In the genomic region with DNA sequence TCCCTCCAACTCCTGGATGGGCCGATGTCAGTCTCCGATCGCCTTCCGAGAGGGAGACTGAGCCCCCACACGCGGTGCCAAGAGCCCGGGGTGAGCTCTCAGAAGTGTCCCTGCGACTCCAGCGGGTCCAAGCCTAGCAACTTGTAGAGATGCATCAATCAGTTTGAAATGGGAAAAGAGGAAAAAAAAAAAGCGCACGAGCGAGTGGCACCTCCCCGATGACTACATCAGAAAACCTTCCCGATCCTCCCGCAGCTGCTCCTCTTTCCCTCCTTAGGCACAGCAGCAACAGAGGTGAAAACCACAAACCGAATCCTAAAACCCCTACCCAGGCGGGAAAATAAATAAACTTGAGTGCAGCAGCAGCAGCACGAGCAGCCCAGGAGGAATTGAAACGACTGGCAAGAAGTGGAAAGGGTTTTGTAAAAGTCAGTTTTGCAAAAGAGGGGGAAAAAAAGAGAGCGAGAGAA, we compare ENCODE assay signal across 8 cellular contexts. TPM values are rescaled to one million over a fixed set of nuclear protein-coding genes. Genes with fewer than 3 reads are reported as not detected.
DNase-seq lines count a peak whose midpoint lies in the region; TF ChIP-seq lines count a peak whose summit lies in the region.

No MANE protein-coding gene starts in this region.

- H3K27me3 ChIP-seq in Loucy (ENCODE audit: insufficient read depth, low read length, poor library complexity, severe bottlenecking) (peaks cover 6% of the 10 kb centered on the region), esophagus squamous epithelium (peaks cover 0 to 64% (median 0%) of the 10 kb centered on the region in 4 donors), neural cell (ENCODE audit: insufficient read depth, low read depth, low read length) (no peaks in the 10 kb centered on the region)

- no peaks in the 10 kb centered on the region for H3K36me3 Mint-ChIP-seq in T-helper 1 cell treated with Interleukin-12 subunit alpha and Interleukin-12 subunit beta and Interleukin-4 antibody, amounts not matched to agents 30 μg/mL and 1 μg/mL, for 36 hours (ENCODE audit: low read depth)

- TF ChIP-seq RAD21 in neural cell (conservative IDR thresholded peaks at IDR 0.05), result no peak

- no peak for TF ChIP-seq EP300 in neural cell (conservative IDR thresholded peaks at IDR 0.05; ENCODE audit: poor library complexity, severe bottlenecking)

- no peaks in the 10 kb centered on the region for H3K9me2 ChIP-seq in Loucy (replicated peaks; ENCODE audit: low read depth, low read length)
- H3K9me2 ChIP-seq in neural cell (ENCODE audit: insufficient read depth, low read length), result no peaks in the 10 kb centered on the region

- TF ChIP-seq POLR2A in esophagus squamous epithelium (IDR thresholded peaks at IDR 0.05), result no peak

- H4K20me1 ChIP-seq in Loucy (ENCODE audit: insufficient read depth, low read length, poor library complexity, severe bottlenecking) (no peaks in the 10 kb centered on the region), neural cell (ENCODE audit: insufficient read depth) (no peaks in the 10 kb centered on the region)

- peaks cover 82% of the 10 kb centered on the region for H3K27me3 Mint-ChIP-seq in T-helper 1 cell treated with Interleukin-12 subunit alpha and Interleukin-12 subunit beta and Interleukin-4 antibody, amounts not matched to agents 30 μg/mL and 1 μg/mL, for 36 hours (ENCODE audit: low read depth)

- TF ChIP-seq CTCF in Loucy (conservative IDR thresholded peaks at IDR 0.05; ENCODE audit: low read length) (no peak), esophagus squamous epithelium (IDR thresholded peaks at IDR 0.05) (no peak), neural cell (IDR thresholded peaks at IDR 0.05; ENCODE audit: poor library complexity, severe bottlenecking) (no peak)

- DNase-seq in T-helper 1 cell (no peak), SW 1271 (lab: John Stamatoyannopoulos, UW) (peak; percentile 69 to 93), esophagus squamous epithelium (lab: John Stamatoyannopoulos, UW) (no peak), HUDEP-2 (lab: John Stamatoyannopoulos, UW; ENCODE audit: unreplicated experiment in 76 of 76) (no peak), globus pallidus (ENCODE audit: low spot score) (no peak)

- H3K9ac ChIP-seq in Loucy (ENCODE audit: low read depth, low read length, poor library complexity, severe bottlenecking) (no peak overlapping the region), neural cell (ENCODE audit: low read length) (peak overlapping the region; percentile 75)

- H3K27ac Mint-ChIP-seq in T-helper 1 cell treated with Interleukin-12 subunit alpha and Interleukin-12 subunit beta and Interleukin-4 antibody, amounts not matched to agents 30 μg/mL and 1 μg/mL, for 36 hours, result peak overlapping the region; percentile 20

- WGBS in esophagus squamous epithelium, 2 donors, result 0 to 2% methylated on average over 19 of the region's 20 CpGs

- H3K4me3 ChIP-seq in Loucy (ENCODE audit: low read length, poor library complexity, severe bottlenecking), result peak overlapping the region; percentile 38
- H3K4me3 ChIP-seq in esophagus squamous epithelium, result peak overlapping the region; percentile 55 to 73 (median 69)
- peak overlapping the region; percentile 80 for H3K4me3 ChIP-seq in neural cell (ENCODE audit: low read length)

- peak overlapping the region; percentile 83 to 92 (median 88) for H3K27ac ChIP-seq in esophagus squamous epithelium
- H3K27ac ChIP-seq in neural cell (ENCODE audit: low read length), result peak overlapping the region; percentile 50

- H3K79me2 ChIP-seq in Loucy (ENCODE audit: insufficient read depth, low read length) (no peaks in the 10 kb centered on the region), neural cell (replicated peaks; ENCODE audit: insufficient read depth, low read length) (peaks cover 47% of the 10 kb centered on the region)

- H3K4me3 Mint-ChIP-seq in T-helper 1 cell treated with Interleukin-12 subunit alpha and Interleukin-12 subunit beta and Interleukin-4 antibody, amounts not matched to agents 30 μg/mL and 1 μg/mL, for 36 hours, result peak overlapping the region; percentile 69

- H3K36me3 ChIP-seq in Loucy (ENCODE audit: insufficient read depth, low read length) (no peaks in the 10 kb centered on the region), esophagus squamous epithelium (no peaks in the 10 kb centered on the region), neural cell (ENCODE audit: insufficient read depth, low read length) (no peaks in the 10 kb centered on the region)

- H2AFZ ChIP-seq in Loucy (ENCODE audit: low read length) (no peak overlapping the region), neural cell (ENCODE audit: low read depth, low read length) (no peak overlapping the region)

- intact Hi-C loops in esophagus squamous epithelium (cut with DNase I), result no loop called here

- no peaks in the 10 kb centered on the region for H3K9me3 ChIP-seq in Loucy (ENCODE audit: insufficient read depth, low read depth, low read length)
- H3K9me3 ChIP-seq in esophagus squamous epithelium, result no peaks in the 10 kb centered on the region
- no peaks in the 10 kb centered on the region for H3K9me3 ChIP-seq in neural cell (ENCODE audit: low read length)

- no peaks in the 10 kb centered on the region for H3F3A ChIP-seq in Loucy (ENCODE audit: low read depth)
- no peaks in the 10 kb centered on the region for H3F3A ChIP-seq in neural cell (ENCODE audit: insufficient read depth, low read length, poor library complexity, severe bottlenecking)

- H3K4me1 ChIP-seq in Loucy (ENCODE audit: insufficient read depth, low read length, poor library complexity, severe bottlenecking) (peaks cover 7% of the 10 kb centered on the region), esophagus squamous epithelium (peaks cover 7 to 66% (median 9%) of the 10 kb centered on the region in 3 donors)

- peaks cover 29% of the 10 kb centered on the region for H3K4me1 Mint-ChIP-seq in T-helper 1 cell treated with Interleukin-12 subunit alpha and Interleukin-12 subunit beta and Interleukin-4 antibody, amounts not matched to agents 30 μg/mL and 1 μg/mL, for 36 hours (ENCODE audit: low read depth)

- H3K4me2 ChIP-seq in Loucy (ENCODE audit: low read depth, low read length, poor library complexity, severe bottlenecking) (peak overlapping the region; percentile 57), neural cell (ENCODE audit: low read length) (peak overlapping the region; percentile 93)

- H3K9me3 Mint-ChIP-seq in T-helper 1 cell treated with Interleukin-12 subunit alpha and Interleukin-12 subunit beta and Interleukin-4 antibody, amounts not matched to agents 30 μg/mL and 1 μg/mL, for 36 hours, result no peaks in the 10 kb centered on the region

TF ChIP-seq in neural cell, 6 proteins besides CTCF, POLR2A, EP300 and RAD21:
- TF ChIP-seq SMC3 (conservative IDR thresholded peaks at IDR 0.05; ENCODE audit: poor library complexity) (no peak), EZH2 (IDR thresholded peaks at IDR 0.05; ENCODE audit: borderline replicate concordance, insufficient read depth, low read length, poor library complexity, severe bottlenecking) (no peak), TAF1 (IDR thresholded peaks at IDR 0.05; ENCODE audit: low read depth) (no peak), POLR2AphosphoS5 (IDR thresholded peaks at IDR 0.05) (no peak), MXI1 (conservative IDR thresholded peaks at IDR 0.05; ENCODE audit: poor library complexity, severe bottlenecking) (peak; percentile 37)
- TF ChIP-seq, protein P1, sequence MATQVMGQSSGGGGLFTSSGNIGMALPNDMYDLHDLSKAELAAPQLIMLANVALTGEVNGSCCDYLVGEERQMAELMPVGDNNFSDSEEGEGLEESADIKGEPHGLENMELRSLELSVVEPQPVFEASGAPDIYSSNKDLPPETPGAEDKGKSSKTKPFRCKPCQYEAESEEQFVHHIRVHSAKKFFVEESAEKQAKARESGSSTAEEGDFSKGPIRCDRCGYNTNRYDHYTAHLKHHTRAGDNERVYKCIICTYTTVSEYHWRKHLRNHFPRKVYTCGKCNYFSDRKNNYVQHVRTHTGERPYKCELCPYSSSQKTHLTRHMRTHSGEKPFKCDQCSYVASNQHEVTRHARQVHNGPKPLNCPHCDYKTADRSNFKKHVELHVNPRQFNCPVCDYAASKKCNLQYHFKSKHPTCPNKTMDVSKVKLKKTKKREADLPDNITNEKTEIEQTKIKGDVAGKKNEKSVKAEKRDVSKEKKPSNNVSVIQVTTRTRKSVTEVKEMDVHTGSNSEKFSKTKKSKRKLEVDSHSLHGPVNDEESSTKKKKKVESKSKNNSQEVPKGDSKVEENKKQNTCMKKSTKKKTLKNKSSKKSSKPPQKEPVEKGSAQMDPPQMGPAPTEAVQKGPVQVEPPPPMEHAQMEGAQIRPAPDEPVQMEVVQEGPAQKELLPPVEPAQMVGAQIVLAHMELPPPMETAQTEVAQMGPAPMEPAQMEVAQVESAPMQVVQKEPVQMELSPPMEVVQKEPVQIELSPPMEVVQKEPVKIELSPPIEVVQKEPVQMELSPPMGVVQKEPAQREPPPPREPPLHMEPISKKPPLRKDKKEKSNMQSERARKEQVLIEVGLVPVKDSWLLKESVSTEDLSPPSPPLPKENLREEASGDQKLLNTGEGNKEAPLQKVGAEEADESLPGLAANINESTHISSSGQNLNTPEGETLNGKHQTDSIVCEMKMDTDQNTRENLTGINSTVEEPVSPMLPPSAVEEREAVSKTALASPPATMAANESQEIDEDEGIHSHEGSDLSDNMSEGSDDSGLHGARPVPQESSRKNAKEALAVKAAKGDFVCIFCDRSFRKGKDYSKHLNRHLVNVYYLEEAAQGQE (IDR thresholded peaks at IDR 0.05; ENCODE audit: borderline replicate concordance), result peak; percentile 38

RNA-seq across cellular contexts. Expression of a gene that starts 1.0 kb away (rescaled TPM):
- total RNA-seq in esophagus squamous epithelium, result 10 to 100 TPM in 2 of 4 donors, 1 to 10 TPM in 2; 6.8 to 17.9 (median 11.5) TPM
- 4.2 and 4.6 TPM in 2 replicates for polyA plus RNA-seq in neural cell
- polyA minus RNA-seq in neural cell, result 11.0 and 14.9 TPM in 2 replicates

Comparison
In these comparisons a context has a peak if more than half of its experiments do, and no peak if none do; other contexts are left out.
1. DNase-seq: peak in SW 1271 (2 of 2); none in T-helper 1 cell (0 of 5), esophagus squamous epithelium (single experiment), HUDEP-2 (0 of 76) and globus pallidus (single experiment).
2. Peak in every context shown above with its lines, with median percentiles within 50 percentile points of each other: H3K4me3 ChIP-seq.